Comparison of ENCODE assay signal across 2 cellular contexts in genomic region chr9:35054871-35055644, GRCh38.
A peak's percentile ranks its signal among the peaks of the same experiment; 100 is the strongest.
TF ChIP-seq lines count a peak whose summit lies in the region.

No MANE protein-coding gene starts in this region.

TF ChIP-seq in HepG2, 621 proteins besides CTCF, POLR2A, EP300 and RAD21:
- TF ChIP-seq MXI1 (IDR thresholded peaks at IDR 0.05; ENCODE audit: borderline replicate concordance, low read depth, low read length) (no peak), ZNF839 (CRISPR knock-in tag; IDR thresholded peaks at IDR 0.05; ENCODE audit: borderline replicate concordance) (no peak), RBM22 (optimal IDR thresholded peaks at IDR 0.05; ENCODE audit: low read length) (peak; percentile 62), POLR2AphosphoS5 (IDR thresholded peaks at IDR 0.05; ENCODE audit: low read depth, low read length) (0 out of 2 replicates have a peak, but pooled peaks have one; percentile 5), POLR2G (IDR thresholded peaks at IDR 0.05; ENCODE audit: low read depth, low read length) (peak; percentile 40; the same call in 1 of the 2 replicates), POLR2AphosphoS2 (IDR thresholded peaks at IDR 0.05; ENCODE audit: low read depth, low read length) (peak; percentile 96), RBFOX2 (IDR thresholded peaks at IDR 0.05; ENCODE audit: low read depth, low read length) (peak; percentile 51), AGO2 (optimal IDR thresholded peaks at IDR 0.05; ENCODE audit: low read depth, low read length) (peak; percentile 64)

TF ChIP-seq in H1, 55 proteins besides CTCF, POLR2A, EP300 and RAD21:
- TF ChIP-seq USF2 (IDR thresholded peaks at IDR 0.05; ENCODE audit: low read length) (0 out of 2 replicates have a peak, but pooled peaks have one; percentile 17), CBX5 (IDR thresholded peaks at IDR 0.05; ENCODE audit: low read depth, low read length) (no peak)
